In the genomic region with DNA sequence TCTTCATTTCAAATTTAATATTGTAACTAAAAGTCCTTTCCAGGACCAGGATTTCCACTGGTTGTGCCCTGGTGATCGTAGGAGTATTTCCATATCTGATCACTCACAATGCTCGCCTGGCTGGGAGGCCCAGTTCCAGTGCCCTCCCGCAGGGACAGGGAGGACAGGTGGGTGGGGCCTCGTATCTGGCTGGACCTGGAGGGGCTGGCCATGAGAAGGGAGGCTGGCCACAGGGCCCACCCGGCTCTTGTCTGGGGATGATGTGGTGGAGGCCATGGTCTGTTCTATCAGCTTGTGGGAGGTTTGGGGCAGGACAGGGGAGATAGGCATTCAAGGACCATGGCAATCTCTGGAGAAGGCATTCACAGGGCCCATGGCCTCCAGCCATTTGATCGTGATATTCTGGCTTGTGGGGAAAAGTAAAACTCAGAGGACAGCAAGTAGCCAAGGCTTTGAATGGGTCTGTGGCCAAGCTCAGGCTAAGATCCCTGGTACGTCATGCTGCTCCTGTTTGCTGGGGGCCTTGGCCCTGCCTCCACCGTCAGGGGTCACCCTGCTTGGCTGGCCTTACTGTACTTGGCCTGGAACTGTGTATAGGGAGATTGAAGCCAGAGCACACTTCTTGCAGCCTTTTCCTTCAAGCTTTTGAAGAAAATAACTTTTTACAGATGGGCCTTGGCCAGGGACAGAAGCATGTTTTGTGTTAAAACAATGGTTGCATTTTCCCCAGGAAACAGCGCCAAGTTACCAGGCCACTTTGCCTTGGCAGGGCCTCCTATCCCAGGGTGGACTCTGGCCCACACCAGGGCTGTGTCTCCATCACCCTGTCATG, we compare ENCODE assay signal across 11 cellular contexts.
A peak's percentile ranks its signal among the peaks of the same experiment; 100 is the strongest.
DNase-seq lines count a peak whose midpoint lies in the region; ATAC-seq and TF ChIP-seq lines count a peak whose summit lies in the region.
"Had no signal": no experiment of that assay in that cellular context is flagged by ENCODE, and none has a peak within 500 bp of the region (broad histone marks: within the 10 kb centered on the region; RNA-seq: fewer than 3 reads in every experiment).

No MANE protein-coding gene starts in this region.

- no peak for TF ChIP-seq CTCF in mucosa of descending colon (IDR thresholded peaks at IDR 0.05)
- no peak for TF ChIP-seq CTCF in stomach (IDR thresholded peaks at IDR 0.05)

- H3K27me3 ChIP-seq in stomach, result no peaks in the 10 kb centered on the region
- H3K27me3 ChIP-seq: neural progenitor cell had no signal

- TF ChIP-seq EP300 in stomach (IDR thresholded peaks at IDR 0.05), result peak; percentile 92

- H3K4me1 Mint-ChIP-seq in activated T-helper 2 cell treated with anti-CD3 and anti-CD28 coated beads, Interferon-gamma antibody, Interleukin-2, Interleukin-4, amounts not matched to agents 10 μg/mL and 5 μg/mL and 100 μg/mL, durations not matched to agents 14 hours and 24 hours and 36 hours (ENCODE audit: low read depth), result no peaks in the 10 kb centered on the region
- H3K4me1 Mint-ChIP-seq in stimulated activated naive CD8-positive, alpha-beta T cell treated with anti-CD3 and anti-CD28 coated beads, Interleukin-15, amount 100 ng/mL, for 72 hours, result no peaks in the 10 kb centered on the region
- H3K4me1 Mint-ChIP-seq: neural progenitor cell had no signal

- H3K36me3 ChIP-seq in mucosa of descending colon (ENCODE audit: low read depth), result no peaks in the 10 kb centered on the region
- H3K36me3 ChIP-seq in stomach, result no peaks in the 10 kb centered on the region
- H3K36me3 ChIP-seq: neural progenitor cell had no signal

- ATAC-seq in mucosa of descending colon (peak; percentile 47), HG02642 (IDR thresholded peaks at IDR 0.05; ENCODE audit: poor library complexity, unreplicated experiment) (no peak)
- no peak for ATAC-seq in stimulated activated naive CD8-positive, alpha-beta T cell treated with anti-CD3 and anti-CD28 coated beads, Interleukin-15, amount 100 ng/mL, for 72 hours

- H3K27ac Mint-ChIP-seq in activated T-helper 2 cell treated with anti-CD3 and anti-CD28 coated beads, Interferon-gamma antibody, Interleukin-2, Interleukin-4, amounts not matched to agents 10 μg/mL and 5 μg/mL and 100 μg/mL, durations not matched to agents 14 hours and 24 hours and 36 hours, result no peak overlapping the region
- no peak overlapping the region for H3K27ac Mint-ChIP-seq in stimulated activated naive CD8-positive, alpha-beta T cell treated with anti-CD3 and anti-CD28 coated beads, Interleukin-15, amount 100 ng/mL, for 72 hours

- H3K36me3 Mint-ChIP-seq in activated T-helper 2 cell treated with anti-CD3 and anti-CD28 coated beads, Interferon-gamma antibody, Interleukin-2, Interleukin-4, amounts not matched to agents 10 μg/mL and 5 μg/mL and 100 μg/mL, durations not matched to agents 14 hours and 24 hours and 36 hours (ENCODE audit: low read depth), result no peaks in the 10 kb centered on the region
- H3K36me3 Mint-ChIP-seq: neural progenitor cell had no signal

- no peak for TF ChIP-seq POLR2A in stomach (IDR thresholded peaks at IDR 0.05)

- H3K27me3 Mint-ChIP-seq in activated T-helper 2 cell treated with anti-CD3 and anti-CD28 coated beads, Interferon-gamma antibody, Interleukin-2, Interleukin-4, amounts not matched to agents 10 μg/mL and 5 μg/mL and 100 μg/mL, durations not matched to agents 14 hours and 24 hours and 36 hours (ENCODE audit: low read depth), result peaks cover 31% of the 10 kb centered on the region
- no peaks in the 10 kb centered on the region for H3K27me3 Mint-ChIP-seq in stimulated activated naive CD8-positive, alpha-beta T cell treated with anti-CD3 and anti-CD28 coated beads, Interleukin-15, amount 100 ng/mL, for 72 hours

- no peak overlapping the region for H3K4me3 ChIP-seq in mucosa of descending colon
- no peak overlapping the region for H3K4me3 ChIP-seq in stomach
- H3K4me3 ChIP-seq: neural progenitor cell had no signal

- 49 to 59% (median 52%) methylated on average over 8 to 9 of the region's 9 CpGs for WGBS in stomach, 5 donors

- no peaks in the 10 kb centered on the region for H3K9me3 Mint-ChIP-seq in activated T-helper 2 cell treated with anti-CD3 and anti-CD28 coated beads, Interferon-gamma antibody, Interleukin-2, Interleukin-4, amounts not matched to agents 10 μg/mL and 5 μg/mL and 100 μg/mL, durations not matched to agents 14 hours and 24 hours and 36 hours
- no peaks in the 10 kb centered on the region for H3K9me3 Mint-ChIP-seq in stimulated activated naive CD8-positive, alpha-beta T cell treated with anti-CD3 and anti-CD28 coated beads, Interleukin-15, amount 100 ng/mL, for 72 hours

- H3K4me3 Mint-ChIP-seq in activated T-helper 2 cell treated with anti-CD3 and anti-CD28 coated beads, Interferon-gamma antibody, Interleukin-2, Interleukin-4, amounts not matched to agents 10 μg/mL and 5 μg/mL and 100 μg/mL, durations not matched to agents 14 hours and 24 hours and 36 hours (ENCODE audit: low read depth), result no peak overlapping the region
- no peak overlapping the region for H3K4me3 Mint-ChIP-seq in stimulated activated naive CD8-positive, alpha-beta T cell treated with anti-CD3 and anti-CD28 coated beads, Interleukin-15, amount 100 ng/mL, for 72 hours
- H3K4me3 Mint-ChIP-seq: neural progenitor cell had no signal

- intact Hi-C loops in activated T-helper 2 cell treated with anti-CD3 and anti-CD28 coated beads, Interferon-gamma antibody, Interleukin-2, Interleukin-4, amounts not matched to agents 10 μg/mL and 5 μg/mL and 100 μg/mL, durations not matched to agents 14 hours and 24 hours and 36 hours (cut with micrococcal nuclease), result no loop called here
- intact Hi-C loops in mucosa of descending colon (cut with DNase I, micrococcal nuclease) (no loop called here), stomach (cut with DNase I; ENCODE audit: low total_unique reads) (no loop called here)

- H3K9me3 ChIP-seq in mucosa of descending colon, result no peaks in the 10 kb centered on the region
- H3K9me3 ChIP-seq in stomach, result no peaks in the 10 kb centered on the region

- DNase-seq in activated T-helper 2 cell treated with anti-CD3 and anti-CD28 coated beads, Interferon-gamma antibody, Interleukin-2, Interleukin-4, amounts not matched to agents 10 μg/mL and 5 μg/mL and 100 μg/mL, durations not matched to agents 14 hours and 24 hours and 36 hours (ENCODE audit: low spot score), result peak; percentile 4
- DNase-seq in globus pallidus (ENCODE audit: low spot score) (peak; percentile 73), mucosa of descending colon (peak in 1 of 3 donors; percentile 31), stomach (peak; percentile 36), OCI-M1 (lab: John Stamatoyannopoulos, UW) (no peak), DMS 273 (lab: John Stamatoyannopoulos, UW; ENCODE audit: unreplicated experiment) (no peak)
- DNase-seq in stimulated activated naive CD8-positive, alpha-beta T cell treated with anti-CD3 and anti-CD28 coated beads, Interleukin-15, amount 100 ng/mL, for 72 hours, result no peak
- DNase-seq: effector CD4-positive, alpha-beta T cell; NCI-H2081 had no signal

- H3K27ac ChIP-seq in stomach, result peak overlapping the region in 4 of 5 donors; percentile 50 to 83 (median 62)
- H3K27ac ChIP-seq: neural progenitor cell had no signal

- H3K4me1 ChIP-seq in mucosa of descending colon (ENCODE audit: low read depth), result peaks cover 2% of the 10 kb centered on the region
- peaks cover 13 to 41% (median 23%) of the 10 kb centered on the region in 4 donors for H3K4me1 ChIP-seq in stomach
- H3K4me1 ChIP-seq: neural progenitor cell had no signal

Comparison
In these comparisons a context has a peak if more than half of its experiments do, and no peak if none do; other contexts are left out.
1. DNase-seq: peak in activated T-helper 2 cell treated with anti-CD3 and anti-CD28 coated beads, Interferon-gamma antibody, Interleukin-2, Interleukin-4, amounts not matched to agents 10 μg/mL and 5 μg/mL and 100 μg/mL, durations not matched to agents 14 hours and 24 hours and 36 hours (single experiment), globus pallidus (single experiment) and stomach (single experiment); none in stimulated activated naive CD8-positive, alpha-beta T cell treated with anti-CD3 and anti-CD28 coated beads, Interleukin-15, amount 100 ng/mL, for 72 hours (0 of 2), OCI-M1 (single experiment) and DMS 273 (single experiment).